In genomic region chr3:9895715-9896114, GRCh38 we compare ENCODE assay signal across 10 cellular contexts. TPM values are rescaled to one million over a fixed set of nuclear protein-coding genes. Genes with fewer than 3 reads are reported as not detected.
A peak's percentile ranks its signal among the peaks of the same experiment; 100 is the strongest.
DNase-seq lines count a peak whose midpoint lies in the region; ATAC-seq, FAIRE-seq and TF ChIP-seq lines count a peak whose summit lies in the region.
"Not testable (repeated sequence)": the region's sequence is repeated elsewhere in the genome, so short reads cannot be mapped to it uniquely, and the experiment has no call there.
"Had no signal": no experiment of that assay in that cellular context is flagged by ENCODE, and none has a peak within 500 bp of the region (broad histone marks: within the 10 kb centered on the region; RNA-seq: fewer than 3 reads in every experiment).

No MANE protein-coding gene starts in this region.

- H3K4me3 Mint-ChIP-seq in CD8-positive, alpha-beta memory T cell; memory B cell; progenitor cell of endocrine pancreas (ENCODE audit: low read depth): not testable (repeated sequence)

- not testable (repeated sequence) for TF ChIP-seq CTCF in RWPE1 (conservative IDR thresholded peaks at IDR 0.05; ENCODE audit: low read depth); K562 (IDR thresholded peaks at IDR 0.05 in 2 of 3, conservative IDR thresholded peaks at IDR 0.05 in 1 of 3; ENCODE audit: insufficient read depth in 2 of 3, low read depth in 1 of 3, low read length in 3 of 3); progenitor cell of endocrine pancreas (IDR thresholded peaks at IDR 0.05; ENCODE audit: unreplicated experiment)

- H3K4me1 ChIP-seq in ACC112 (ENCODE audit: control insufficient read depth, insufficient read depth, low read length, unreplicated experiment) (peaks cover 57% of the 10 kb centered on the region), K562 (replicated peaks in 1 of 2; ENCODE audit: control insufficient read depth in 2 of 2, insufficient read depth in 2 of 2, low read length in 2 of 2) (peaks cover 34 to 36% of the 10 kb centered on the region in 2 experiments)
- H3K4me1 ChIP-seq in CD8-positive, alpha-beta memory T cell (ENCODE audit: insufficient read depth, low read length): not testable (repeated sequence)

- peak overlapping the region; percentile 80; the same call in 1 of the 2 replicates for H3K27ac ChIP-seq in ACC112 (ENCODE audit: low read depth, low read length)
- H3K27ac ChIP-seq in CD8-positive, alpha-beta memory T cell (ENCODE audit: low read depth, low read length); K562 (ENCODE audit: extremely low read depth, low read depth, low read length): not testable (repeated sequence)
- H3K27ac ChIP-seq in RWPE1: peak overlapping the region; percentile 40

- H3K79me2 ChIP-seq in ACC112 (ENCODE audit: control insufficient read depth, insufficient read depth, low read length, unreplicated experiment) (peaks cover 26% of the 10 kb centered on the region), K562 (ENCODE audit: control insufficient read depth, insufficient read depth, low read length) (peaks cover 34% of the 10 kb centered on the region)

- not testable (repeated sequence) for DNase-seq in CD8-positive, alpha-beta memory T cell; RWPE1 (ENCODE audit: low spot score); K562 (ENCODE audit: extremely low read depth in 1 of 4, low spot score in 3 of 4); memory B cell (ENCODE audit: low spot score in 2 of 2); progenitor cell of endocrine pancreas (ENCODE audit: low spot score, unreplicated experiment)

- H2AFZ ChIP-seq in ACC112 (ENCODE audit: low read length, unreplicated experiment); K562 (ENCODE audit: low read depth, low read length): not testable (repeated sequence)

- not testable (repeated sequence) for H3K27me3 Mint-ChIP-seq in CD8-positive, alpha-beta memory T cell; memory B cell; progenitor cell of endocrine pancreas

- not testable (repeated sequence) for H4K20me1 ChIP-seq in K562 (replicated peaks; ENCODE audit: control insufficient read depth, insufficient read depth, low read length)

- not testable (repeated sequence) for H3K27me3 ChIP-seq in ACC112 (ENCODE audit: insufficient read depth, low read length); CD8-positive, alpha-beta memory T cell (ENCODE audit: insufficient read depth, low read length, poor library complexity, severe bottlenecking); K562 (ENCODE audit: control insufficient read depth in 2 of 2, insufficient read depth in 2 of 2, low read length in 2 of 2)

- not testable (repeated sequence) for H3K4me2 ChIP-seq in K562 (ENCODE audit: insufficient read depth, low read length)

- not testable (repeated sequence) for BruUV-seq in K562 (replicated peaks; lab: Mats Ljungman, UMichigan)

- H3K9me1 ChIP-seq in K562 (ENCODE audit: control insufficient read depth, insufficient read depth, low read length): not testable (repeated sequence)

- TF ChIP-seq RAD21 in K562 (CRISPR knock-in tag; conservative IDR thresholded peaks at IDR 0.05 in 1 of 2, IDR thresholded peaks at IDR 0.05 in 1 of 2): not testable (repeated sequence)

- not testable (repeated sequence) for TF ChIP-seq EP300 in K562 (IDR thresholded peaks at IDR 0.05; ENCODE audit: low read length)

- not testable (repeated sequence) for FAIRE-seq in K562 (lab: Jason Lieb, UNC)

- not testable (repeated sequence) for H3K4me3 ChIP-seq in ACC112 (ENCODE audit: low read depth, low read length); CD8-positive, alpha-beta memory T cell (ENCODE audit: low read length); K562

- not testable (repeated sequence) for H3K9ac ChIP-seq in K562 (ENCODE audit: insufficient read depth in 1 of 2, low read depth in 2 of 2, low read length in 2 of 2)

- H3K9me3 ChIP-seq in CD8-positive, alpha-beta memory T cell (ENCODE audit: low read length); K562 (replicated peaks; ENCODE audit: control insufficient read depth, insufficient read depth, low read depth, low read length): not testable (repeated sequence)

- H3K27ac Mint-ChIP-seq in CD8-positive, alpha-beta memory T cell: peak overlapping the region; percentile 1 to 83 (median 32)
- H3K27ac Mint-ChIP-seq in memory B cell (peak overlapping the region; percentile 21), progenitor cell of endocrine pancreas (peak overlapping the region; percentile 10)

- H3K9me3 Mint-ChIP-seq in CD8-positive, alpha-beta memory T cell; memory B cell; progenitor cell of endocrine pancreas (ENCODE audit: low read depth): not testable (repeated sequence)

- POLR2A ChIA-PET in CD8-positive, alpha-beta memory T cell (lab: Charles Lee); RWPE1 (lab: Yijun Ruan, JAX; ENCODE audit: low non-redundant PET): not testable (repeated sequence)
- POLR2A ChIA-PET in K562 (lab: Yijun Ruan, JAX): interaction anchor here (1.6 to 3.3 kb wide), 2 partner anchors 9 to 11 kb away, joined by 5 to 29 read pairs; partner anchors contain the start of gene IL17RE

- intact Hi-C loops in K562 (cut with micrococcal nuclease): not testable (repeated sequence)

- H3K36me3 Mint-ChIP-seq in CD8-positive, alpha-beta memory T cell: peaks cover 6 to 32% (median 18%) of the 10 kb centered on the region in 3 donors
- peaks cover 14% of the 10 kb centered on the region for H3K36me3 Mint-ChIP-seq in memory B cell
- peaks cover 10% of the 10 kb centered on the region for H3K36me3 Mint-ChIP-seq in progenitor cell of endocrine pancreas (ENCODE audit: insufficient read depth)

- CTCF ChIA-PET in CD8-positive, alpha-beta memory T cell (lab: Charles Lee); RWPE1 (lab: Yijun Ruan, JAX); K562 (lab: Yijun Ruan, JAX; ENCODE audit: low intra/inter-chr PET ratio): not testable (repeated sequence)

- H3K4me1 Mint-ChIP-seq in CD8-positive, alpha-beta memory T cell: peaks cover 29 to 54% (median 53%) of the 10 kb centered on the region in 3 donors
- peaks cover 27% of the 10 kb centered on the region for H3K4me1 Mint-ChIP-seq in memory B cell
- peaks cover 27% of the 10 kb centered on the region for H3K4me1 Mint-ChIP-seq in progenitor cell of endocrine pancreas (ENCODE audit: low read depth)

- 70% methylated on average over 3 of the region's 3 CpGs for WGBS in K562 (ENCODE audit: insufficient coverage, low coverage, missing lambda C conversion rate)

- in situ Hi-C loops in K562 (cut with MboI): not testable (repeated sequence)

- H3K36me3 ChIP-seq in ACC112 (ENCODE audit: insufficient read depth, low read length): peaks cover 25% of the 10 kb centered on the region
- H3K36me3 ChIP-seq in CD8-positive, alpha-beta memory T cell (ENCODE audit: insufficient read depth, low read length): not testable (repeated sequence)
- H3K36me3 ChIP-seq in K562 (ENCODE audit: control insufficient read depth, insufficient read depth, low read length): peaks cover 32% of the 10 kb centered on the region

- not testable (repeated sequence) for ATAC-seq in K562; memory B cell (ENCODE audit: low read depth)

- TF ChIP-seq POLR2A in K562 (conservative IDR thresholded peaks at IDR 0.05): not testable (repeated sequence)

RNA-seq across cellular contexts. Expression of gene JAGN1, which starts 5.3 kb away (rescaled TPM):
- 10 to 100 TPM; 55.5 to 59.0 TPM for total RNA-seq in CD8-positive, alpha-beta memory T cell
- polyA plus RNA-seq in CD8-positive, alpha-beta memory T cell: 44.4 TPM
- 61.7 and 101 TPM in 2 replicates for total RNA-seq in K562 (2011; cell fraction: chromatin; rRNA removed; ENCODE audit: low replicate concordance)
- total RNA-seq in K562 (2011; cell fraction: nucleolus; rRNA removed): 84.5 and 103 TPM in 2 replicates
- 97.8 and 112 TPM in 2 replicates for total RNA-seq in K562 (2011; cell fraction: nucleoplasm; rRNA removed)
- total RNA-seq in K562 (2014; rRNA removed): 38.9 and 41.1 TPM in 2 replicates
- 40.3 and 42.4 TPM in 2 replicates for total RNA-seq in K562 (2014; rRNA removed; fragmentation: Illumina TruSeq; extraction: Trizol)
- 31.1 and 33.9 TPM in 2 replicates for total RNA-seq in K562 (2015; rRNA removed; fragmentation: Illumina TruSeq; extraction: Trizol)
- total RNA-seq in K562 (2021): 57.2 and 58.8 TPM in 2 replicates
- 66.3 and 77.8 TPM in 2 replicates for polyA plus RNA-seq in K562 (2011; rRNA removed)
- polyA plus RNA-seq in K562 (2011; cell fraction: cytosol; rRNA removed): 70.4 and 88.4 TPM in 2 replicates
- polyA plus RNA-seq in K562 (2011; cell fraction: nucleus; rRNA removed): 37.0 and 45.1 TPM in 2 replicates
- 56.0 and 64.7 TPM in 2 replicates for polyA plus RNA-seq in K562 (2012)
- polyA plus RNA-seq in K562 (2014; fragmentation: Illumina TruSeq; extraction: Trizol): 52.3 and 62.6 TPM in 2 replicates
- 10 to 100 TPM; 31.6 to 33.3 TPM for polyA plus RNA-seq in K562 (2014; fragmentation: Nextera tagmentation; extraction: Ambion mirVana)
- 49.8 and 54.6 TPM in 2 replicates for polyA plus RNA-seq in K562 (2014; rRNA removed)
- polyA minus RNA-seq in K562 (2011; rRNA and poly(A)+ RNA removed): 58.7 and 70.5 TPM in 2 replicates
- 27.5 and 42.9 TPM in 2 replicates for polyA minus RNA-seq in K562 (2011; cell fraction: cytosol; rRNA and poly(A)+ RNA removed)
- polyA minus RNA-seq in K562 (2011; cell fraction: nucleus; rRNA and poly(A)+ RNA removed): 16.8 and 25.8 TPM in 2 replicates
- 30.5 and 33.0 TPM in 2 replicates for total RNA-seq in progenitor cell of endocrine pancreas

RNA-seq across cellular contexts. Expression of gene IL17RE, which starts 6.9 kb away (rescaled TPM):
- total RNA-seq in CD8-positive, alpha-beta memory T cell: 1 to 10 TPM in 1 of 2 experiments, under 1 TPM in 1; 0.47 to 1.2 TPM
- polyA plus RNA-seq in CD8-positive, alpha-beta memory T cell: 1.2 TPM
- 4.4 and 7.9 TPM in 2 replicates for total RNA-seq in K562 (2011; cell fraction: chromatin; rRNA removed; ENCODE audit: low replicate concordance)
- total RNA-seq in K562 (2011; cell fraction: nucleolus; rRNA removed): 2.8 and 5.7 TPM in 2 replicates
- 4.6 and 5.8 TPM in 2 replicates for total RNA-seq in K562 (2011; cell fraction: nucleoplasm; rRNA removed)
- total RNA-seq in K562 (2014; rRNA removed) (0.20 TPM in 1 of 2 replicates, not detected in the other), K562 (2014; rRNA removed; fragmentation: Illumina TruSeq; extraction: Trizol) (0.48 and 0.51 TPM in 2 replicates), K562 (2015; rRNA removed; fragmentation: Illumina TruSeq; extraction: Trizol) (0.26 TPM in 1 of 2 replicates, not detected in the other), K562 (2021) (0.47 and 0.72 TPM in 2 replicates), progenitor cell of endocrine pancreas (4.9 and 7.0 TPM in 2 replicates)
- polyA plus RNA-seq in K562 (2011; rRNA removed) (1.1 and 1.9 TPM in 2 replicates), K562 (2014; fragmentation: Illumina TruSeq; extraction: Trizol) (0.39 and 0.73 TPM in 2 replicates), K562 (2014; fragmentation: Nextera tagmentation; extraction: Ambion mirVana) (not detected), K562 (2014; rRNA removed) (0.23 and 0.32 TPM in 2 replicates)
- 0.29 and 1.2 TPM in 2 replicates for polyA plus RNA-seq in K562 (2011; cell fraction: cytosol; rRNA removed)
- polyA plus RNA-seq in K562 (2011; cell fraction: nucleus; rRNA removed): 3.7 and 5.1 TPM in 2 replicates
- polyA plus RNA-seq in K562 (2012): 0.46 and 0.91 TPM in 2 replicates
- polyA minus RNA-seq in K562 (2011; rRNA and poly(A)+ RNA removed): 0.67 and 1.0 TPM in 2 replicates
- polyA minus RNA-seq in K562 (2011; cell fraction: cytosol; rRNA and poly(A)+ RNA removed): not detected in 2 replicates
- polyA minus RNA-seq in K562 (2011; cell fraction: nucleus; rRNA and poly(A)+ RNA removed): 0.67 and 1.7 TPM in 2 replicates

RNA-seq across cellular contexts. Expression of gene CIDEC, which starts 15.7 kb away (rescaled TPM):
- total RNA-seq in CD8-positive, alpha-beta memory T cell: not detected
- not detected for polyA plus RNA-seq in CD8-positive, alpha-beta memory T cell
- total RNA-seq in K562 (2011; cell fraction: chromatin; rRNA removed; ENCODE audit: low replicate concordance): not detected in 2 replicates
- total RNA-seq in K562 (2011; cell fraction: nucleolus; rRNA removed): not detected in 2 replicates
- total RNA-seq in K562 (2011; cell fraction: nucleoplasm; rRNA removed): not detected in 2 replicates
- not detected in 2 replicates for total RNA-seq in K562 (2014; rRNA removed)
- not detected in 2 replicates for total RNA-seq in K562 (2014; rRNA removed; fragmentation: Illumina TruSeq; extraction: Trizol)
- total RNA-seq in K562 (2015; rRNA removed; fragmentation: Illumina TruSeq; extraction: Trizol): not detected in 2 replicates
- not detected in 2 replicates for total RNA-seq in K562 (2021)
- polyA plus RNA-seq in K562 (2011; rRNA removed): not detected in 2 replicates
- 0.09 and 0.39 TPM in 2 replicates for polyA plus RNA-seq in K562 (2011; cell fraction: cytosol; rRNA removed)
- not detected in 2 replicates for polyA plus RNA-seq in K562 (2011; cell fraction: nucleus; rRNA removed)
- not detected in 2 replicates for polyA plus RNA-seq in K562 (2012)
- polyA plus RNA-seq in K562 (2014; fragmentation: Illumina TruSeq; extraction: Trizol): not detected in 2 replicates
- polyA plus RNA-seq in K562 (2014; fragmentation: Nextera tagmentation; extraction: Ambion mirVana): not detected
- not detected in 2 replicates for polyA plus RNA-seq in K562 (2014; rRNA removed)
- polyA minus RNA-seq in K562 (2011; rRNA and poly(A)+ RNA removed): not detected in 2 replicates
- not detected in 2 replicates for polyA minus RNA-seq in K562 (2011; cell fraction: cytosol; rRNA and poly(A)+ RNA removed)
- not detected in 2 replicates for polyA minus RNA-seq in K562 (2011; cell fraction: nucleus; rRNA and poly(A)+ RNA removed)
- total RNA-seq in progenitor cell of endocrine pancreas: not detected in 2 replicates
- total RNA-seq: A172, Daoy, G401 had no signal
- polyA plus RNA-seq: AG04450 had no signal

RNA-seq across cellular contexts. Expression of gene IL17RC, which starts 21.2 kb away (rescaled TPM):
- total RNA-seq in CD8-positive, alpha-beta memory T cell: under 1 TPM; 0.20 to 0.31 TPM
- polyA plus RNA-seq in CD8-positive, alpha-beta memory T cell: 11.0 TPM
- 37.1 and 87.7 TPM in 2 replicates for total RNA-seq in K562 (2011; cell fraction: chromatin; rRNA removed; ENCODE audit: low replicate concordance)
- total RNA-seq in K562 (2011; cell fraction: nucleolus; rRNA removed): 57.7 and 63.0 TPM in 2 replicates
- total RNA-seq in K562 (2011; cell fraction: nucleoplasm; rRNA removed): 31.0 and 37.3 TPM in 2 replicates
- total RNA-seq in K562 (2014; rRNA removed) (11.4 and 14.0 TPM in 2 replicates), K562 (2014; rRNA removed; fragmentation: Illumina TruSeq; extraction: Trizol) (2.8 and 3.5 TPM in 2 replicates), K562 (2015; rRNA removed; fragmentation: Illumina TruSeq; extraction: Trizol) (5.4 and 6.9 TPM in 2 replicates), K562 (2021) (11.4 and 12.3 TPM in 2 replicates), progenitor cell of endocrine pancreas (13.4 and 17.1 TPM in 2 replicates)
- polyA plus RNA-seq in K562 (2011; rRNA removed) (7.3 and 12.5 TPM in 2 replicates), K562 (2014; fragmentation: Illumina TruSeq; extraction: Trizol) (6.3 and 11.5 TPM in 2 replicates), K562 (2014; fragmentation: Nextera tagmentation; extraction: Ambion mirVana) (under 1 TPM in 1 of 2 experiments, not detected in 1; 0.15 TPM), K562 (2014; rRNA removed) (7.5 and 7.7 TPM in 2 replicates)
- polyA plus RNA-seq in K562 (2011; cell fraction: cytosol; rRNA removed): 9.8 and 14.3 TPM in 2 replicates
- 49.8 and 57.1 TPM in 2 replicates for polyA plus RNA-seq in K562 (2011; cell fraction: nucleus; rRNA removed)
- 7.2 and 18.0 TPM in 2 replicates for polyA plus RNA-seq in K562 (2012)
- polyA minus RNA-seq in K562 (2011; rRNA and poly(A)+ RNA removed): 5.9 and 7.6 TPM in 2 replicates
- polyA minus RNA-seq in K562 (2011; cell fraction: cytosol; rRNA and poly(A)+ RNA removed): 9.4 and 11.3 TPM in 2 replicates
- polyA minus RNA-seq in K562 (2011; cell fraction: nucleus; rRNA and poly(A)+ RNA removed): 16.4 and 29.1 TPM in 2 replicates

RNA-seq across cellular contexts. Expression of gene CRELD1, which starts 37.9 kb away (rescaled TPM):
- 10 to 100 TPM; 14.0 to 16.0 TPM for total RNA-seq in CD8-positive, alpha-beta memory T cell
- 24.5 TPM for polyA plus RNA-seq in CD8-positive, alpha-beta memory T cell
- 163 and 258 TPM in 2 replicates for total RNA-seq in K562 (2011; cell fraction: chromatin; rRNA removed; ENCODE audit: low replicate concordance)
- total RNA-seq in K562 (2011; cell fraction: nucleolus; rRNA removed): 156 and 166 TPM in 2 replicates
- 187 and 194 TPM in 2 replicates for total RNA-seq in K562 (2011; cell fraction: nucleoplasm; rRNA removed)
- total RNA-seq in K562 (2014; rRNA removed): 17.2 and 17.7 TPM in 2 replicates
- total RNA-seq in K562 (2014; rRNA removed; fragmentation: Illumina TruSeq; extraction: Trizol): 6.1 and 10.2 TPM in 2 replicates
- total RNA-seq in K562 (2015; rRNA removed; fragmentation: Illumina TruSeq; extraction: Trizol): 11.4 and 14.4 TPM in 2 replicates
- total RNA-seq in K562 (2021): 16.7 and 17.3 TPM in 2 replicates
- polyA plus RNA-seq in K562 (2011; rRNA removed): 25.8 and 47.7 TPM in 2 replicates
- polyA plus RNA-seq in K562 (2011; cell fraction: cytosol; rRNA removed): 28.0 and 36.5 TPM in 2 replicates
- polyA plus RNA-seq in K562 (2011; cell fraction: nucleus; rRNA removed): 214 and 337 TPM in 2 replicates
- polyA plus RNA-seq in K562 (2012): 17.4 and 29.8 TPM in 2 replicates
- 15.4 and 16.5 TPM in 2 replicates for polyA plus RNA-seq in K562 (2014; fragmentation: Illumina TruSeq; extraction: Trizol)
- polyA plus RNA-seq in K562 (2014; fragmentation: Nextera tagmentation; extraction: Ambion mirVana): 1 to 10 TPM; 3.3 to 5.6 TPM
- polyA plus RNA-seq in K562 (2014; rRNA removed): 24.5 and 30.1 TPM in 2 replicates
- polyA minus RNA-seq in K562 (2011; rRNA and poly(A)+ RNA removed): 12.7 and 14.5 TPM in 2 replicates
- polyA minus RNA-seq in K562 (2011; cell fraction: cytosol; rRNA and poly(A)+ RNA removed): 9.6 and 10.3 TPM in 2 replicates
- polyA minus RNA-seq in K562 (2011; cell fraction: nucleus; rRNA and poly(A)+ RNA removed): 21.4 and 35.1 TPM in 2 replicates
- total RNA-seq in progenitor cell of endocrine pancreas: 57.1 and 60.3 TPM in 2 replicates
